1 cellular context compared by ENCODE assay signal in the genomic region with DNA sequence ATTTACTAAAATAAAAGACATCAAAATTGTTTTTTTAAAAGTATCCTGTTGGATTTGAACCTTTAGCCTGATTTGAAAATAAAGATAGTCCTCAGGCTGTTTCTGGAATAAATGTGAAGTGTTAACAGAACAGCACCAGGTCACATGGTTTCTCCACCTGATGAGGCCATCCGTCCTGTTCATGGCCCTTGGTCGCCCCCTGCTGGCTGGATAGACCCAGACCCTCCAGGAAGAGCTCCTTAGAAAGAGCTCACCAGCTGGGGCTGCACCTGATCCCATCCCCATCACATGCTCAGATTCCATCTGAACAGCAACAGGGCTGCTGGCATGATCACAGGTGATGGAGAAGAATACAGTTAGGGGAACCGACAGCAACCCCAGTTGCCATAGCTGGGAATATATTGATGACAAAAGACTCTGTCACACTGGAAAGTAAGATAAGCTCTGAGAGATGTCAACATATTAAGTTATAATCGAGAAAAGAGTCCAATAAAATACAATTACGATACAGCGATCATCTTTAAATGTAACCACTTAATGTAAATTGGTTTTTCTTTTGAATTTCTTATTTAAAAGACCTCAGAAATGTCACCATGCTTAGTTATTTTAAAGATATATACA.
TF ChIP-seq lines count a peak whose summit lies in the region.

No MANE protein-coding gene starts in this region.

TF ChIP-seq in K562, 482 proteins besides CTCF, POLR2A, EP300 and RAD21 (continued from another document):
- TF ChIP-seq ARID2 (IDR thresholded peaks at IDR 0.05) (peak; percentile 71; the same call in 1 of the 2 replicates), JUND (IDR thresholded peaks at IDR 0.05; ENCODE audit: borderline replicate concordance, low read depth, low read length) (peak; percentile 57; the same call in 1 of the 2 replicates), JUND (tag; IDR thresholded peaks at IDR 0.05; ENCODE audit: borderline replicate concordance, low read depth, low read length) (no peak; the same call in 2 of the 3 replicates), TCF3 (CRISPR knock-in tag; IDR thresholded peaks at IDR 0.05) (no peak), ATF1 (CRISPR knock-in tag; IDR thresholded peaks at IDR 0.05) (no peak), ATF1 (tag; IDR thresholded peaks at IDR 0.05) (no peak), MYC (IDR thresholded peaks at IDR 0.05; ENCODE audit: low read depth, low read length) (peak; percentile 56; the same call in 1 of the 2 replicates), MYC (CRISPR knock-in tag; IDR thresholded peaks at IDR 0.05; ENCODE audit: borderline replicate concordance, low read depth) (no peak), JUN (IDR thresholded peaks at IDR 0.05; ENCODE audit: borderline replicate concordance, low read depth, low read length) (peak; percentile 39; the same call in 1 of the 2 replicates), JUN (CRISPR knock-in tag; IDR thresholded peaks at IDR 0.05; ENCODE audit: borderline replicate concordance) (no peak), CAMTA2 (CRISPR knock-in tag; conservative IDR thresholded peaks at IDR 0.05) (no peak), ARHGAP35 (IDR thresholded peaks at IDR 0.05; ENCODE audit: partially characterized antibody) (no peak), POLR2B (IDR thresholded peaks at IDR 0.05; ENCODE audit: low read depth, partially characterized antibody) (no peak), MTA3 (IDR thresholded peaks at IDR 0.05; ENCODE audit: borderline replicate concordance) (no peak), KDM5B (IDR thresholded peaks at IDR 0.05; ENCODE audit: insufficient replicate concordance, low read depth, low read length) (no peak), TOE1 (IDR thresholded peaks at IDR 0.05; ENCODE audit: borderline replicate concordance) (peak; percentile 62; the same call in 1 of the 2 replicates), TOE1 (CRISPR knock-in tag; IDR thresholded peaks at IDR 0.05; ENCODE audit: borderline replicate concordance, low read depth) (no peak), RAD51 (IDR thresholded peaks at IDR 0.05; ENCODE audit: borderline replicate concordance, low read depth) (peak; percentile 92), ZNF764 (CRISPR knock-in tag; IDR thresholded peaks at IDR 0.05; ENCODE audit: low read depth) (no peak), TCFL5 (CRISPR knock-in tag; conservative IDR thresholded peaks at IDR 0.05) (no peak)
- TF ChIP-seq, protein P1, sequence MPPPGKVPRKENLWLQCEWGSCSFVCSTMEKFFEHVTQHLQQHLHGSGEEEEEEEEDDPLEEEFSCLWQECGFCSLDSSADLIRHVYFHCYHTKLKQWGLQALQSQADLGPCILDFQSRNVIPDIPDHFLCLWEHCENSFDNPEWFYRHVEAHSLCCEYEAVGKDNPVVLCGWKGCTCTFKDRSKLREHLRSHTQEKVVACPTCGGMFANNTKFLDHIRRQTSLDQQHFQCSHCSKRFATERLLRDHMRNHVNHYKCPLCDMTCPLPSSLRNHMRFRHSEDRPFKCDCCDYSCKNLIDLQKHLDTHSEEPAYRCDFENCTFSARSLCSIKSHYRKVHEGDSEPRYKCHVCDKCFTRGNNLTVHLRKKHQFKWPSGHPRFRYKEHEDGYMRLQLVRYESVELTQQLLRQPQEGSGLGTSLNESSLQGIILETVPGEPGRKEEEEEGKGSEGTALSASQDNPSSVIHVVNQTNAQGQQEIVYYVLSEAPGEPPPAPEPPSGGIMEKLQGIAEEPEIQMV (tag; conservative IDR thresholded peaks at IDR 0.05; ENCODE audit: low read depth) = no peak
- TF ChIP-seq, protein P2, sequence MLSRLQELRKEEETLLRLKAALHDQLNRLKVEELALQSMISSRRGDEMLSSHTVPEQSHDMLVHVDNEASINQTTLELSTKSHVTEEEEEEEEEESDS (CRISPR knock-in tag; IDR thresholded peaks at IDR 0.05) = no peak
